8 cellular contexts compared by ENCODE assay signal in the genomic region with DNA sequence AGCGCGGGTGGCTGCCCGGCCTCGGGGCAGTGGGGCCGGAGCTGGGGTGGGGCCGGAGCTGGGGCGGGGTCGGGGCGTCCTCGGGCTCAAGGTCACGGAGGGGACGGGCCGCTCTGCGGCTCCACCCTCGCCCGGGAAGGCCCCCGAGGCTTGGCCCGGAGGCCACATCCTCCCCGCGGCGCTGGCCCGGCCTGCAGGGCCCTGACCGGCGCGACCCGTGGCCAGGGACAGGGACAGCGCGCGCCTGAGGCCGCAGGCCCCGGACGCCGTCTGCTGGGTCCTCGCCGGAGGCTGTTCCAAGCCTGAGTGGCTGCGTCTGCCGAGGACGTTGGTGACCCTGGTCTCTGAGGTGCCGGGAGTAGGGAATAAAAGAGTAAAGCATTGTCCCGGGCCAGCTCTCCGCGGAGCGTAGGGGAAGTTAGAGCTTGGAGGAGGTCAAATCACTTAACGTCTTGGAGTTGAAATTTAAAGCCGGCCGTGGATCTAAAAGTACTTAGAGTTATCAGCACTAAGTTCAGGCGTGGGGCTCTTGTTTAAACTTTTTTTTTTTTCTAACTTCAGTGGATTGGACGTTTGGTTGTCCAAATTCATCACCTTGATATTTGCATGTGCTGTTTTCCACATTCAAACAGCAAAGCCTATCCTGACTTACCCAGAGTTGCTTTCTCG. TPM values are rescaled to one million over a fixed set of nuclear protein-coding genes. Genes with fewer than 3 reads are reported as not detected.
DNase-seq lines count a peak whose midpoint lies in the region; ATAC-seq lines count a peak whose summit lies in the region.

No MANE protein-coding gene starts in this region.

- peaks cover 25% of the 10 kb centered on the region for H3K4me1 Mint-ChIP-seq in activated CD4-positive, alpha-beta memory T cell treated with anti-CD3 and anti-CD28 coated beads, Interleukin-2, amount 10 ng/mL, durations not matched to agents 7 days and 5 days

- peak overlapping the region; percentile 47 for H3K4me3 ChIP-seq in mononuclear cell (ENCODE audit: low read length)

- peaks cover 25% of the 10 kb centered on the region for H3K4me1 ChIP-seq in mononuclear cell (ENCODE audit: insufficient read depth, low read length)

- peak overlapping the region; percentile 80 for H3K27ac Mint-ChIP-seq in activated CD4-positive, alpha-beta memory T cell treated with anti-CD3 and anti-CD28 coated beads, Interleukin-2, amount 10 ng/mL, durations not matched to agents 7 days and 5 days

- peak overlapping the region; percentile 81 for H3K4me3 Mint-ChIP-seq in activated CD4-positive, alpha-beta memory T cell treated with anti-CD3 and anti-CD28 coated beads, Interleukin-2, amount 10 ng/mL, durations not matched to agents 7 days and 5 days

- ATAC-seq in HG02798 (IDR thresholded peaks at IDR 0.05; ENCODE audit: poor library complexity, unreplicated experiment) = peak; percentile 87

- H3K27me3 Mint-ChIP-seq in activated CD4-positive, alpha-beta memory T cell treated with anti-CD3 and anti-CD28 coated beads, Interleukin-2, amount 10 ng/mL, durations not matched to agents 7 days and 5 days = no peaks in the 10 kb centered on the region

- peaks cover 19% of the 10 kb centered on the region for H3K36me3 Mint-ChIP-seq in activated CD4-positive, alpha-beta memory T cell treated with anti-CD3 and anti-CD28 coated beads, Interleukin-2, amount 10 ng/mL, durations not matched to agents 7 days and 5 days (ENCODE audit: low read depth)

- no peaks in the 10 kb centered on the region for H3K9me3 ChIP-seq in mononuclear cell (ENCODE audit: low read depth, low read length)

- H3K27me3 ChIP-seq in mononuclear cell (ENCODE audit: insufficient read depth, low read length) = no peaks in the 10 kb centered on the region

- CTCF ChIA-PET in activated CD4-positive, alpha-beta memory T cell treated with anti-CD3 and anti-CD28 coated beads, Interleukin-2, amount 10 ng/mL, durations not matched to agents 7 days and 5 days (lab: Charles Lee) = interaction anchor here (1.0 to 2.0 kb wide), 9 partner anchors 8 to 324 kb away, joined by 3 to 6 read pairs (median 3); a partner anchor contains a TSS

- POLR2A ChIA-PET in activated CD4-positive, alpha-beta memory T cell treated with anti-CD3 and anti-CD28 coated beads, Interleukin-2, amount 10 ng/mL, durations not matched to agents 7 days and 5 days (lab: Charles Lee) = interaction anchor here (0.6 to 3.1 kb wide), 8 partner anchors 10 to 656 kb away, joined by 3 to 16 read pairs (median 4); a partner anchor contains a TSS

- no peaks in the 10 kb centered on the region for H3K9me3 Mint-ChIP-seq in activated CD4-positive, alpha-beta memory T cell treated with anti-CD3 and anti-CD28 coated beads, Interleukin-2, amount 10 ng/mL, durations not matched to agents 7 days and 5 days

- peak; percentile 19 for DNase-seq in activated CD4-positive, alpha-beta T cell treated with anti-CD3 and anti-CD28 coated beads for 1 hour
- DNase-seq in activated CD4-positive, alpha-beta T cell treated with anti-CD3 and anti-CD28 coated beads, Interleukin-2, amount 50 U/mL, for 4 hours = no peak
- DNase-seq in NCI-H146 treated with DMSO at 0.1 percent for 48 hours (lab: John Stamatoyannopoulos, UW; ENCODE audit: unreplicated experiment) (peak; percentile 33), epidermal melanocyte (ENCODE audit: insufficient read length, low spot score) (peak; percentile 23)
- DNase-seq in activated CD4-positive, alpha-beta memory T cell treated with anti-CD3 and anti-CD28 coated beads, Interleukin-2, amount 10 ng/mL, durations not matched to agents 7 days and 5 days = peak; percentile 52
- DNase-seq in stimulated activated CD8-positive, alpha-beta memory T cell treated with anti-CD3 and anti-CD28 coated beads, Interleukin-4, amount 100 ng/mL, for 48 hours = peak; percentile 61

RNA-seq across cellular contexts. Expression of a gene that starts 0.6 kb away (rescaled TPM):
- total RNA-seq in activated CD4-positive, alpha-beta memory T cell treated with anti-CD3 and anti-CD28 coated beads, Interleukin-2, amount 10 ng/mL, durations not matched to agents 7 days and 5 days = 10 to 100 TPM; 31.5 to 31.7 TPM
- 67.2 TPM for total RNA-seq in mononuclear cell

RNA-seq across cellular contexts. Expression of a gene that starts 13.3 kb away (rescaled TPM):
- 10 to 100 TPM; 11.6 to 12.0 TPM for total RNA-seq in activated CD4-positive, alpha-beta memory T cell treated with anti-CD3 and anti-CD28 coated beads, Interleukin-2, amount 10 ng/mL, durations not matched to agents 7 days and 5 days
- 6.4 TPM for total RNA-seq in mononuclear cell

Comparison
In these comparisons a context has a peak if more than half of its experiments do, and no peak if none do; other contexts are left out.
1. DNase-seq: peak in activated CD4-positive, alpha-beta T cell treated with anti-CD3 and anti-CD28 coated beads for 1 hour (single experiment), NCI-H146 treated with DMSO at 0.1 percent for 48 hours (single experiment), activated CD4-positive, alpha-beta memory T cell treated with anti-CD3 and anti-CD28 coated beads, Interleukin-2, amount 10 ng/mL, durations not matched to agents 7 days and 5 days (single experiment), epidermal melanocyte (single experiment) and stimulated activated CD8-positive, alpha-beta memory T cell treated with anti-CD3 and anti-CD28 coated beads, Interleukin-4, amount 100 ng/mL, for 48 hours (single experiment); none in activated CD4-positive, alpha-beta T cell treated with anti-CD3 and anti-CD28 coated beads, Interleukin-2, amount 50 U/mL, for 4 hours (0 of 2).